8 cellular contexts compared by ENCODE assay signal in the genomic region with DNA sequence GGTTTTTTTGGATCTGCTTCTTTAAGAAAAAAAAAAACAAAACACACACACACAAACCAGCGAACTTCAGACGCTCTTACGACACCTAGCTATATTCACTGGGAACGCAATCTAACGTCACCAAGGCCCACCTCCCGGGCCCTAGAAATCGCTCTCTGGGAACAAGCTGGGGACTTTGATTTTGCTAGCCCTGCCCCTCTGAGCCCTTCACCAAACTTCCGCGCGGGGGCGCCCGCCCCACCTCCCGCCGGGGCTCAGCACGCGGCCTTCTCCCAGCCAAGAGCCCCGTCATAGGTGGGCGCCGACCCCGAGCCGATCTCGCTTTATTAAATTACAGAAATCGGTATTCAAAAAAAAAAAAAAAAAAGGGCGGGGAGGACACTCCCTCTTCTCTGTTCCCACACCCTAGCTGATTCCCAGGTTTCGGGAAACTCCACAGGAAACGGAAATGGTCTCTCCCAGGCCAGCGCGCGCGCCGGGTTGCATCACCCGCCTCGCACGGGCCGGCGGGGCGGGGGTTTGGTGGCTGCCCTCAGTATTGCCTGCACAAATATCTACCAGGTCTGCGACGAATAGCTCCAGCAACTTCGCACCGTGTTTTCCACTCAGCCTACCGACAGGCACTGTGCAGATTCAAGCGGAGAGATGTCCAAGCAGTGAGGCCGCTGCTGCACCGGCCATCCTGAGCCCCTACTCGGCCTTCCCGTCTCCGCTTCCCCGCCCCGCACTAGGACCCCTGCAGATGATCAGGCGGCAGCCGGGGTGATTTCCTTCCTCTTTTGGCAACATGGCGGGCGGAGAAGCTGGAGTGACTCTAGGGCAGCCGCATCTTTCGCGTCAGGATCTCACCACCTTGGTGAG. TPM values are rescaled to one million over a fixed set of nuclear protein-coding genes. Genes with fewer than 3 reads are reported as not detected.
DNase-seq lines count a peak whose midpoint lies in the region; ATAC-seq, FAIRE-seq and TF ChIP-seq lines count a peak whose summit lies in the region.

A gene (plus strand): TSS at position 775 of the 861 bp plus-strand sequence. CDS start 13 bp downstream, at position 788.

- H3K4me3 ChIP-seq in AG04450 (ENCODE audit: low read depth, low read length) (no peak within 1 kb of the TSS), WERI-Rb-1 (ENCODE audit: low read depth, low read length) (no peak within 1 kb of the TSS; the same call in 1 of the 2 replicates), bronchial epithelial cell (ENCODE audit: low read depth, low read length) (peak within 1 kb of the TSS; percentile 91), smooth muscle cell (no peak within 1 kb of the TSS)

- peak; percentile 95 for ATAC-seq in GM18909 (IDR thresholded peaks at IDR 0.05; ENCODE audit: poor library complexity, unreplicated experiment)
- ATAC-seq in HG03159 (IDR thresholded peaks at IDR 0.05; ENCODE audit: unreplicated experiment), result peak; percentile 93

- H3K9me3 ChIP-seq in AG04450 (ENCODE audit: control insufficient read depth, insufficient read depth, low read length) (no peaks in the 10 kb centered on the region), WERI-Rb-1 (ENCODE audit: severe bottlenecking) (no peaks in the 10 kb centered on the region), smooth muscle cell (replicated peaks; ENCODE audit: low read depth) (no peaks in the 10 kb centered on the region)

- peak; percentile 55 for TF ChIP-seq CTCF in AG04450 (IDR thresholded peaks at IDR 0.05; ENCODE audit: low read depth, low read length)
- TF ChIP-seq CTCF in WERI-Rb-1 (IDR thresholded peaks at IDR 0.05; ENCODE audit: low read depth, low read length), result peak; percentile 75
- peak; percentile 58 for TF ChIP-seq CTCF in bronchial epithelial cell (IDR thresholded peaks at IDR 0.05; ENCODE audit: insufficient read depth, low read length, severe bottlenecking)
- peak; percentile 60 for TF ChIP-seq CTCF in smooth muscle cell (IDR thresholded peaks at IDR 0.05; ENCODE audit: borderline replicate concordance, insufficient read depth, poor library complexity, severe bottlenecking)

- peak within 1 kb of the TSS; percentile 77 for H2AFZ ChIP-seq in smooth muscle cell (ENCODE audit: low read depth)

- no peak within 1 kb of the TSS for H3K9ac ChIP-seq in smooth muscle cell (ENCODE audit: low read depth)

- H3K27ac ChIP-seq in AG04450 (ENCODE audit: low read depth, low read length), result peak within 1 kb of the TSS; percentile 90
- H3K27ac ChIP-seq in WERI-Rb-1, result no peak within 1 kb of the TSS; the same call in 1 of the 2 replicates
- H3K27ac ChIP-seq in smooth muscle cell (ENCODE audit: low read depth), result no peak within 1 kb of the TSS

- WGBS in smooth muscle cell (ENCODE audit: low lambda C conversion rate), result under 1% methylated on average over 57 of the region's 57 CpGs

- H3K27me3 ChIP-seq in AG04450 (ENCODE audit: control insufficient read depth, insufficient read depth, low read length), result no peaks in the 10 kb centered on the region
- H3K27me3 ChIP-seq in WERI-Rb-1 (ENCODE audit: insufficient read depth, low read depth, severe bottlenecking), result no peaks in the 10 kb centered on the region
- H3K27me3 ChIP-seq in bronchial epithelial cell (ENCODE audit: control insufficient read depth, insufficient read depth, low read length), result no peaks in the 10 kb centered on the region
- H3K27me3 ChIP-seq in smooth muscle cell (ENCODE audit: low read depth), result no peaks in the 10 kb centered on the region

- H3K4me2 ChIP-seq in smooth muscle cell, result no peak within 1 kb of the TSS

- peaks cover 9% of the 10 kb centered on the region for H4K20me1 ChIP-seq in smooth muscle cell (ENCODE audit: low read depth)

- peak; percentile 86 for DNase-seq in AG04450 (ENCODE audit: low read depth, low spot score)
- peak; percentile 99 for DNase-seq in NCI-H2227 treated with DMSO at 0.1 percent for 48 hours (lab: John Stamatoyannopoulos, UW)
- DNase-seq in WERI-Rb-1, result peak; percentile 92
- peak; percentile 87 for DNase-seq in bronchial epithelial cell (ENCODE audit: low read depth)
- peak; percentile 91 for DNase-seq in iPS-NIHi7 (ENCODE audit: extremely low spot score)
- DNase-seq in smooth muscle cell (lab: John Stamatoyannopoulos, UW; ENCODE audit: unreplicated experiment), result peak; percentile 97

- H3K36me3 ChIP-seq in WERI-Rb-1, result peaks cover 12% of the 10 kb centered on the region
- H3K36me3 ChIP-seq in bronchial epithelial cell (ENCODE audit: control insufficient read depth, insufficient read depth, low read length), result peaks cover 4% of the 10 kb centered on the region
- H3K36me3 ChIP-seq in smooth muscle cell (ENCODE audit: low read depth), result peaks cover 17% of the 10 kb centered on the region

- POLR2A ChIA-PET in AG04450 (lab: Yijun Ruan, JAX), result interaction anchor here (0.6 to 2.5 kb wide), 11 partner anchors 10 to 273 kb away, joined by 3 to 21 read pairs (median 4); a partner anchor contains a TSS

- peaks cover 4% of the 10 kb centered on the region for H3K4me1 ChIP-seq in smooth muscle cell (ENCODE audit: low read depth)

- no peaks in the 10 kb centered on the region for H3K79me2 ChIP-seq in smooth muscle cell (ENCODE audit: low read depth)

- H3F3A ChIP-seq in smooth muscle cell (ENCODE audit: low read depth), result no peaks in the 10 kb centered on the region

- CTCF ChIA-PET in AG04450 (lab: Charles Lee), result interaction anchor here (0.6 to 2.4 kb wide), 35 partner anchors 9 to 382 kb away, joined by 3 to 25 read pairs (median 4); a partner anchor contains a TSS

- no peak for FAIRE-seq in bronchial epithelial cell (lab: Jason Lieb, UNC)

RNA-seq across cellular contexts. Expression of the gene that starts here (rescaled TPM):
- polyA plus RNA-seq in AG04450 (2011; rRNA removed), result 117 and 139 TPM in 2 replicates
- polyA minus RNA-seq in AG04450 (2011; rRNA and poly(A)+ RNA removed), result 291 and 332 TPM in 2 replicates
- total RNA-seq in bronchial epithelial cell, result 247 and 315 TPM in 2 replicates
- total RNA-seq in smooth muscle cell, result 226 and 240 TPM in 2 replicates
- 54.0 and 62.6 TPM in 2 replicates for polyA plus RNA-seq in smooth muscle cell
